In the genomic region with DNA sequence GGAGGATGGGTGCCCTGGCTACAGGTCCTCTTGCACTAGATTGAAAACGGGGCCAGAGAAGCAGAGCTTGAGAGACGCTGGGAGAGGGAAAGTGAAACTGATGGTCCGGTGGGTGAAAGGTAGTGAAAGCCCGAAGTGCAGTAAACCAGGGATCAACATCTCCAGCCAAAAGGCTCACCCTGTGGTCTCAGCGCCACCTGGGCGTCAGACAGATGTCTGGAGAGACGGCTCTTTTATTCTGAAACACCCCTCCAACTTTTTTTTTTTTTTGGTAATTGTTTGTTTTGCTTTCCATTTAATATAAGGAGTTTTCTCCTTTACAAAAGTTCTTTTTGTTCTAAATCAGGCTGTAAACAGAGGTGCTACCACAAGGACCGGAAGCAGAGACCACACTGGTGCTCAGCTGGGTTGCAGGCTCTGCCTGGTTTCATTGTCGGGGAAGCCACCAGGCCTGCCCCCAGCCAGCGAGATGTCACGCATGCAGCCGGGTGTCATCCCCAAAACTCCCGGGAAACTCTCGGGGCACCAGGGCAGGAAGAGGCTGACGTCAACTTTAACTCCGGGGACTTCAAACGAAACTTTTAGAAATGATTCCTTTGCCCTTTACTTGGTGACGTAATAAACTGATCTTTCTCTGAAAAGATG, we compare ENCODE assay signal across 7 cellular contexts. TPM values are rescaled to one million over a fixed set of nuclear protein-coding genes. Genes with fewer than 3 reads are reported as not detected.
A peak's percentile ranks its signal among the peaks of the same experiment; 100 is the strongest.
DNase-seq lines count a peak whose midpoint lies in the region; ATAC-seq and TF ChIP-seq lines count a peak whose summit lies in the region.

No MANE protein-coding gene starts in this region.

- H3K4me3 ChIP-seq in esophagus squamous epithelium = peak overlapping the region; percentile 23 to 58 (median 34)
- H3K4me3 ChIP-seq in urinary bladder (ENCODE audit: low read depth, low read length) = peak overlapping the region; percentile 36

- WGBS in esophagus squamous epithelium, 2 donors = 1 to 4% methylated on average over 12 to 14 of the region's 18 CpGs
- 18% methylated on average over 18 of the region's 18 CpGs for WGBS in urinary bladder

- H3K27ac ChIP-seq in esophagus squamous epithelium = peak overlapping the region; percentile 29 to 81 (median 76)
- peak overlapping the region; percentile 38 for H3K27ac ChIP-seq in urinary bladder (ENCODE audit: low read depth)

- no peaks in the 10 kb centered on the region for H3K9me3 ChIP-seq in esophagus squamous epithelium

- ATAC-seq in HG02571 (IDR thresholded peaks at IDR 0.05; ENCODE audit: unreplicated experiment) = peak; percentile 73

- intact Hi-C loops in esophagus squamous epithelium (cut with DNase I) = no loop called here

- H3K4me1 ChIP-seq in esophagus squamous epithelium (peaks cover 0 to 47% (median 10%) of the 10 kb centered on the region in 3 donors), urinary bladder (ENCODE audit: insufficient read depth) (no peaks in the 10 kb centered on the region)

- TF ChIP-seq POLR2A in esophagus squamous epithelium (IDR thresholded peaks at IDR 0.05) = no peak

- DNase-seq in GM13977 (ENCODE audit: low spot score) (peak; percentile 71), NCI-H2107 (lab: John Stamatoyannopoulos, UW) (peak; percentile 14), activated T-cell treated with anti-CD3 and anti-CD28 coated beads for 1 hour (ENCODE audit: low read depth) (peak; percentile 69), esophagus squamous epithelium (lab: John Stamatoyannopoulos, UW) (peak; percentile 19), pons (ENCODE audit: low spot score) (peak; percentile 38)

- H3K36me3 ChIP-seq in esophagus squamous epithelium = no peaks in the 10 kb centered on the region
- no peaks in the 10 kb centered on the region for H3K36me3 ChIP-seq in urinary bladder (ENCODE audit: insufficient read depth)

- in situ Hi-C loops in GM13977 (cut with MboI; ENCODE audit: low pct_unique_long_range_greater_than_20kb, low sequenced_read_pairs, unreplicated experiment) = no loop called here

- peak; percentile 54 for TF ChIP-seq CTCF in GM13977 (IDR thresholded peaks at IDR 0.05; ENCODE audit: extremely low read depth, insufficient read depth, missing control alignments)
- peak in 5 of 6 experiments; percentile 6 to 39 (median 24) for TF ChIP-seq CTCF in esophagus squamous epithelium (IDR thresholded peaks at IDR 0.05)

- peaks cover 0 to 20% (median 0%) of the 10 kb centered on the region in 4 donors for H3K27me3 ChIP-seq in esophagus squamous epithelium

RNA-seq across cellular contexts. Expression of a gene that starts 11.2 kb away (rescaled TPM):
- total RNA-seq in esophagus squamous epithelium (1 to 10 TPM in 2 of 4 donors, under 1 TPM in 1, not detected in 1; 0.70 to 3.8 (median 3.0) TPM), urinary bladder (0.37 TPM)
- polyA plus RNA-seq in urinary bladder = 0.87 TPM

RNA-seq across cellular contexts. Expression of a gene that starts 37.9 kb away (rescaled TPM):
- total RNA-seq in esophagus squamous epithelium (10 to 100 TPM; 35.7 to 61.8 (median 39.4) TPM), urinary bladder (59.6 TPM)
- 58.3 TPM for polyA plus RNA-seq in urinary bladder

Comparison
In these comparisons a context has a peak if more than half of its experiments do, and no peak if none do; other contexts are left out.
1. Peak in every context shown above with its lines: DNase-seq, ATAC-seq, H3K4me3 ChIP-seq and H3K27ac ChIP-seq.
2. DNase-seq: peak in every context shown above with its lines; median percentile 71 in GM13977; 69 in activated T-cell treated with anti-CD3 and anti-CD28 coated beads for 1 hour; 38 in pons; 19 in esophagus squamous epithelium; 14 in NCI-H2107.